35 cellular contexts compared by ENCODE assay signal in the genomic region with DNA sequence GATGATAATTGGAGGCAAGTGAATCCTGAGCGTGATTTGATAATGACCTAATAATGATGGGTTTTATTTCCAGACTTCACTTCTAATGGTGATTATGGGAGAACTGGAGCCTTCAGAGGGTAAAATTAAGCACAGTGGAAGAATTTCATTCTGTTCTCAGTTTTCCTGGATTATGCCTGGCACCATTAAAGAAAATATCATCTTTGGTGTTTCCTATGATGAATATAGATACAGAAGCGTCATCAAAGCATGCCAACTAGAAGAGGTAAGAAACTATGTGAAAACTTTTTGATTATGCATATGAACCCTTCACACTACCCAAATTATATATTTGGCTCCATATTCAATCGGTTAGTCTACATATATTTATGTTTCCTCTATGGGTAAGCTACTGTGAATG.
"Had no signal": no experiment of that assay in that cellular context is flagged by ENCODE, and none has a peak within 500 bp of the region (broad histone marks: within the 10 kb centered on the region; RNA-seq: fewer than 3 reads in every experiment).

No MANE protein-coding gene starts in this region.

- H3K4me3 ChIP-seq: MG63 had no signal

- H3K36me3 ChIP-seq: MG63 had no signal

- H3K27me3 ChIP-seq: MG63 had no signal

- DNase-seq: Karpas-422, Kasumi-1, MG63, MM.1S, MV-4-11, NCI-H1048, NCI-H1092, NCI-H1092 treated with DMSO at 0.1 percent for 48 hours, NCI-H1105, NCI-H1105 treated with DMSO at 0.1 percent for 48 hours, NCI-H1417, NCI-H1417 treated with DMSO at 0.1 percent for 48 hours, NCI-H1436, NCI-H1436 treated with DMSO at 0.1 percent for 48 hours, NCI-H146, NCI-H1694, NCI-H1694 treated with DMSO at 0.1 percent for 48 hours, NCI-H187, NCI-H187 treated with DMSO at 0.1 percent for 48 hours, NCI-H1930, NCI-H2029, NCI-H2029 treated with DMSO at 0.1 percent for 48 hours, NCI-H2081, NCI-H2081 treated with DMSO at 0.1 percent for 48 hours, NCI-H2107, NCI-H2171, NCI-H2171 treated with DMSO at 0.1 percent for 48 hours, NCI-H2227 treated with DMSO at 0.1 percent for 48 hours, NCI-H226, NCI-H345, NCI-H446, NCI-H446 treated with DMSO at 0.1 percent for 48 hours, NCI-H510A, NCI-H510A treated with DMSO at 0.1 percent for 48 hours, NCI-H524 had no signal
